ENCODE assay signal across 1 cellular context in genomic region chr2:55693181-55694125, GRCh38.
TF ChIP-seq lines count a peak whose summit lies in the region.

Gene PNPT1 (minus strand): TSS chr2:55693844. CDS start chr2:55693823, 21 bp downstream.

TF ChIP-seq in HepG2, 621 proteins besides CTCF, POLR2A, EP300 and RAD21 (continued from another document and continues in another):
- TF ChIP-seq, protein P1, sequence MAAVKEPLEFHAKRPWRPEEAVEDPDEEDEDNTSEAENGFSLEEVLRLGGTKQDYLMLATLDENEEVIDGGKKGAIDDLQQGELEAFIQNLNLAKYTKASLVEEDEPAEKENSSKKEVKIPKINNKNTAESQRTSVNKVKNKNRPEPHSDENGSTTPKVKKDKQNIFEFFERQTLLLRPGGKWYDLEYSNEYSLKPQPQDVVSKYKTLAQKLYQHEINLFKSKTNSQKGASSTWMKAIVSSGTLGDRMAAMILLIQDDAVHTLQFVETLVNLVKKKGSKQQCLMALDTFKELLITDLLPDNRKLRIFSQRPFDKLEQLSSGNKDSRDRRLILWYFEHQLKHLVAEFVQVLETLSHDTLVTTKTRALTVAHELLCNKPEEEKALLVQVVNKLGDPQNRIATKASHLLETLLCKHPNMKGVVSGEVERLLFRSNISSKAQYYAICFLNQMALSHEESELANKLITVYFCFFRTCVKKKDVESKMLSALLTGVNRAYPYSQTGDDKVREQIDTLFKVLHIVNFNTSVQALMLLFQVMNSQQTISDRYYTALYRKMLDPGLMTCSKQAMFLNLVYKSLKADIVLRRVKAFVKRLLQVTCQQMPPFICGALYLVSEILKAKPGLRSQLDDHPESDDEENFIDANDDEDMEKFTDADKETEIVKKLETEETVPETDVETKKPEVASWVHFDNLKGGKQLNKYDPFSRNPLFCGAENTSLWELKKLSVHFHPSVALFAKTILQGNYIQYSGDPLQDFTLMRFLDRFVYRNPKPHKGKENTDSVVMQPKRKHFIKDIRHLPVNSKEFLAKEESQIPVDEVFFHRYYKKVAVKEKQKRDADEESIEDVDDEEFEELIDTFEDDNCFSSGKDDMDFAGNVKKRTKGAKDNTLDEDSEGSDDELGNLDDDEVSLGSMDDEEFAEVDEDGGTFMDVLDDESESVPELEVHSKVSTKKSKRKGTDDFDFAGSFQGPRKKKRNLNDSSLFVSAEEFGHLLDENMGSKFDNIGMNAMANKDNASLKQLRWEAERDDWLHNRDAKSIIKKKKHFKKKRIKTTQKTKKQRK (IDR thresholded peaks at IDR 0.05; ENCODE audit: low read length) = no peak
- peak; percentile 94; the same call in 1 of the 2 replicates for TF ChIP-seq ZNF704 (CRISPR knock-in tag; IDR thresholded peaks at IDR 0.05; ENCODE audit: borderline replicate concordance)
- peak; percentile 99 for TF ChIP-seq RNF2 (conservative IDR thresholded peaks at IDR 0.05; ENCODE audit: low read depth)
- TF ChIP-seq ZNF614 (CRISPR knock-in tag; IDR thresholded peaks at IDR 0.05; ENCODE audit: borderline replicate concordance) = peak; percentile 87; the same call in 1 of the 2 replicates
- 0 out of 2 replicates have a peak, but pooled peaks have one; percentile 30 for TF ChIP-seq ZNF317 (CRISPR knock-in tag; IDR thresholded peaks at IDR 0.05)
- TF ChIP-seq ZNF674 (CRISPR knock-in tag; IDR thresholded peaks at IDR 0.05; ENCODE audit: low read depth) = no peak
- peak; percentile 48; the same call in 1 of the 2 replicates for TF ChIP-seq ZBTB49 (CRISPR knock-in tag; IDR thresholded peaks at IDR 0.05; ENCODE audit: borderline replicate concordance)
- peak; percentile 47 for TF ChIP-seq PHF5A (CRISPR knock-in tag; IDR thresholded peaks at IDR 0.05; ENCODE audit: low read depth, unreplicated experiment)
- peak; percentile 56; the same call in 1 of the 2 replicates for TF ChIP-seq FOXJ3 (CRISPR knock-in tag; IDR thresholded peaks at IDR 0.05; ENCODE audit: borderline replicate concordance)
- peak; percentile 69; the same call in 1 of the 2 replicates for TF ChIP-seq ZNF777 (CRISPR knock-in tag; IDR thresholded peaks at IDR 0.05)
- no peak for TF ChIP-seq MTA3 (CRISPR knock-in tag; IDR thresholded peaks at IDR 0.05)
- no peak for TF ChIP-seq ZC3H4 (CRISPR knock-in tag; IDR thresholded peaks at IDR 0.05; ENCODE audit: borderline replicate concordance)
- TF ChIP-seq HDAC6 (IDR thresholded peaks at IDR 0.05; ENCODE audit: low read depth, low read length) = no peak
- no peak for TF ChIP-seq NFIB (CRISPR knock-in tag; IDR thresholded peaks at IDR 0.05; ENCODE audit: borderline replicate concordance)
- peak; percentile 56; the same call in 1 of the 2 replicates for TF ChIP-seq PITX1 (CRISPR knock-in tag; IDR thresholded peaks at IDR 0.05)
- peak; percentile 97 for TF ChIP-seq ZHX1 (CRISPR knock-in tag; IDR thresholded peaks at IDR 0.05; ENCODE audit: low read depth)
- TF ChIP-seq ZNF207 (IDR thresholded peaks at IDR 0.05; ENCODE audit: borderline replicate concordance) = no peak
- TF ChIP-seq ARNT2 (CRISPR knock-in tag; IDR thresholded peaks at IDR 0.05; ENCODE audit: low read depth) = peak; percentile 95
- no peak; the same call in 1 of the 2 replicates for TF ChIP-seq SAFB2 (CRISPR knock-in tag; IDR thresholded peaks at IDR 0.05; ENCODE audit: borderline replicate concordance, low read depth)
- TF ChIP-seq RERE (CRISPR knock-in tag; IDR thresholded peaks at IDR 0.05; ENCODE audit: low read depth) = 0 out of 2 replicates have a peak, but pooled peaks have one; percentile 39
- peak; percentile 44 for TF ChIP-seq MED8 (CRISPR knock-in tag; IDR thresholded peaks at IDR 0.05; ENCODE audit: insufficient replicate concordance)
- peak; percentile 24; the same call in 1 of the 2 replicates for TF ChIP-seq MLX (CRISPR knock-in tag; IDR thresholded peaks at IDR 0.05)
- peak; percentile 23; the same call in 1 of the 2 replicates for TF ChIP-seq ESRRA (CRISPR knock-in tag; IDR thresholded peaks at IDR 0.05; ENCODE audit: low read depth)
- peak; percentile 62; the same call in 1 of the 2 replicates for TF ChIP-seq ZNF691 (CRISPR knock-in tag; IDR thresholded peaks at IDR 0.05; ENCODE audit: borderline replicate concordance, low read depth)
- TF ChIP-seq KDM4B (CRISPR knock-in tag; IDR thresholded peaks at IDR 0.05) = peak; percentile 86
- TF ChIP-seq, protein P2, sequence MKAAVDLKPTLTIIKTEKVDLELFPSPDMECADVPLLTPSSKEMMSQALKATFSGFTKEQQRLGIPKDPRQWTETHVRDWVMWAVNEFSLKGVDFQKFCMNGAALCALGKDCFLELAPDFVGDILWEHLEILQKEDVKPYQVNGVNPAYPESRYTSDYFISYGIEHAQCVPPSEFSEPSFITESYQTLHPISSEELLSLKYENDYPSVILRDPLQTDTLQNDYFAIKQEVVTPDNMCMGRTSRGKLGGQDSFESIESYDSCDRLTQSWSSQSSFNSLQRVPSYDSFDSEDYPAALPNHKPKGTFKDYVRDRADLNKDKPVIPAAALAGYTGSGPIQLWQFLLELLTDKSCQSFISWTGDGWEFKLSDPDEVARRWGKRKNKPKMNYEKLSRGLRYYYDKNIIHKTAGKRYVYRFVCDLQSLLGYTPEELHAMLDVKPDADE (CRISPR knock-in tag; IDR thresholded peaks at IDR 0.05) = no peak
- TF ChIP-seq MEIS2 (CRISPR knock-in tag; IDR thresholded peaks at IDR 0.05) = peak; percentile 55; the same call in 1 of the 2 replicates
- TF ChIP-seq ZNF792 (CRISPR knock-in tag; IDR thresholded peaks at IDR 0.05) = peak; percentile 96
- TF ChIP-seq ZFP36L1 (CRISPR knock-in tag; IDR thresholded peaks at IDR 0.05) = peak; percentile 98
- peak; percentile 89 for TF ChIP-seq XRCC5 (optimal IDR thresholded peaks at IDR 0.05; ENCODE audit: low read length)
- TF ChIP-seq ZNF747 (CRISPR knock-in tag; IDR thresholded peaks at IDR 0.05; ENCODE audit: borderline replicate concordance) = no peak; the same call in 1 of the 2 replicates
- peak; percentile 74 for TF ChIP-seq DRAP1 (CRISPR knock-in tag; IDR thresholded peaks at IDR 0.05)
- TF ChIP-seq NCOR1 (IDR thresholded peaks at IDR 0.05; ENCODE audit: borderline replicate concordance, low read length) = no peak
- peak; percentile 75 for TF ChIP-seq RFX3 (CRISPR knock-in tag; IDR thresholded peaks at IDR 0.05)
- TF ChIP-seq ZNF660 (CRISPR knock-in tag; IDR thresholded peaks at IDR 0.05; ENCODE audit: borderline replicate concordance, low read depth) = no peak
- TF ChIP-seq, protein P3, sequence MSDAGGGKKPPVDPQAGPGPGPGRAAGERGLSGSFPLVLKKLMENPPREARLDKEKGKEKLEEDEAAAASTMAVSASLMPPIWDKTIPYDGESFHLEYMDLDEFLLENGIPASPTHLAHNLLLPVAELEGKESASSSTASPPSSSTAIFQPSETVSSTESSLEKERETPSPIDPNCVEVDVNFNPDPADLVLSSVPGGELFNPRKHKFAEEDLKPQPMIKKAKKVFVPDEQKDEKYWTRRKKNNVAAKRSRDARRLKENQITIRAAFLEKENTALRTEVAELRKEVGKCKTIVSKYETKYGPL (CRISPR knock-in tag; IDR thresholded peaks at IDR 0.05) = 0 out of 2 replicates have a peak, but pooled peaks have one; percentile 36
- TF ChIP-seq, protein P4, sequence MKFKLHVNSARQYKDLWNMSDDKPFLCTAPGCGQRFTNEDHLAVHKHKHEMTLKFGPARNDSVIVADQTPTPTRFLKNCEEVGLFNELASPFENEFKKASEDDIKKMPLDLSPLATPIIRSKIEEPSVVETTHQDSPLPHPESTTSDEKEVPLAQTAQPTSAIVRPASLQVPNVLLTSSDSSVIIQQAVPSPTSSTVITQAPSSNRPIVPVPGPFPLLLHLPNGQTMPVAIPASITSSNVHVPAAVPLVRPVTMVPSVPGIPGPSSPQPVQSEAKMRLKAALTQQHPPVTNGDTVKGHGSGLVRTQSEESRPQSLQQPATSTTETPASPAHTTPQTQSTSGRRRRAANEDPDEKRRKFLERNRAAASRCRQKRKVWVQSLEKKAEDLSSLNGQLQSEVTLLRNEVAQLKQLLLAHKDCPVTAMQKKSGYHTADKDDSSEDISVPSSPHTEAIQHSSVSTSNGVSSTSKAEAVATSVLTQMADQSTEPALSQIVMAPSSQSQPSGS (CRISPR knock-in tag; IDR thresholded peaks at IDR 0.05) = peak; percentile 77; the same call in 1 of the 2 replicates
